Comparison of ENCODE assay signal across 1 cellular context in the genomic region with DNA sequence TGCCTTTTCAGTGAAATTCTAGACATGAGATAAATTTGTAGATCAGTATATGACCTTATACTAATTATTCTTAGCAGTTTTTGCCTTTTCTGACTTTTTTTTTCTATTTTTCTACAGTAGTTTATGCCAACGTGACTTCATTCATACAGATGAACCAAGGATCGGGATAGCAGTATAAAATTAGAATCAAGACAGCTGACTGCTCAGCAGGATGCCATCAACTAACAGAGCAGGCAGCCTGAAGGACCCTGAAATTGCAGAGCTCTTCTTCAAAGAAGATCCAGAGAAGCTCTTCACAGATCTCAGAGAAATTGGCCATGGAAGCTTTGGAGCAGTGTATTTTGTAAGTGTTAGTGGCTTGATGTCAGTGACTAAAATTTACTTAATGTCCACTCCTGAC.
TF ChIP-seq lines count a peak whose summit lies in the region.

No MANE protein-coding gene starts in this region.

TF ChIP-seq in neural cell, 6 proteins besides CTCF, POLR2A, EP300 and RAD21:
- TF ChIP-seq SMC3 (conservative IDR thresholded peaks at IDR 0.05; ENCODE audit: poor library complexity) (no peak), MXI1 (conservative IDR thresholded peaks at IDR 0.05; ENCODE audit: poor library complexity, severe bottlenecking) (no peak), POLR2AphosphoS5 (IDR thresholded peaks at IDR 0.05) (peak; percentile 35), EZH2 (IDR thresholded peaks at IDR 0.05; ENCODE audit: borderline replicate concordance, insufficient read depth, low read length, poor library complexity, severe bottlenecking) (no peak), TAF1 (IDR thresholded peaks at IDR 0.05; ENCODE audit: low read depth) (no peak)
- TF ChIP-seq, protein P1, sequence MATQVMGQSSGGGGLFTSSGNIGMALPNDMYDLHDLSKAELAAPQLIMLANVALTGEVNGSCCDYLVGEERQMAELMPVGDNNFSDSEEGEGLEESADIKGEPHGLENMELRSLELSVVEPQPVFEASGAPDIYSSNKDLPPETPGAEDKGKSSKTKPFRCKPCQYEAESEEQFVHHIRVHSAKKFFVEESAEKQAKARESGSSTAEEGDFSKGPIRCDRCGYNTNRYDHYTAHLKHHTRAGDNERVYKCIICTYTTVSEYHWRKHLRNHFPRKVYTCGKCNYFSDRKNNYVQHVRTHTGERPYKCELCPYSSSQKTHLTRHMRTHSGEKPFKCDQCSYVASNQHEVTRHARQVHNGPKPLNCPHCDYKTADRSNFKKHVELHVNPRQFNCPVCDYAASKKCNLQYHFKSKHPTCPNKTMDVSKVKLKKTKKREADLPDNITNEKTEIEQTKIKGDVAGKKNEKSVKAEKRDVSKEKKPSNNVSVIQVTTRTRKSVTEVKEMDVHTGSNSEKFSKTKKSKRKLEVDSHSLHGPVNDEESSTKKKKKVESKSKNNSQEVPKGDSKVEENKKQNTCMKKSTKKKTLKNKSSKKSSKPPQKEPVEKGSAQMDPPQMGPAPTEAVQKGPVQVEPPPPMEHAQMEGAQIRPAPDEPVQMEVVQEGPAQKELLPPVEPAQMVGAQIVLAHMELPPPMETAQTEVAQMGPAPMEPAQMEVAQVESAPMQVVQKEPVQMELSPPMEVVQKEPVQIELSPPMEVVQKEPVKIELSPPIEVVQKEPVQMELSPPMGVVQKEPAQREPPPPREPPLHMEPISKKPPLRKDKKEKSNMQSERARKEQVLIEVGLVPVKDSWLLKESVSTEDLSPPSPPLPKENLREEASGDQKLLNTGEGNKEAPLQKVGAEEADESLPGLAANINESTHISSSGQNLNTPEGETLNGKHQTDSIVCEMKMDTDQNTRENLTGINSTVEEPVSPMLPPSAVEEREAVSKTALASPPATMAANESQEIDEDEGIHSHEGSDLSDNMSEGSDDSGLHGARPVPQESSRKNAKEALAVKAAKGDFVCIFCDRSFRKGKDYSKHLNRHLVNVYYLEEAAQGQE (IDR thresholded peaks at IDR 0.05; ENCODE audit: borderline replicate concordance), result no peak
TF ChIP-seq in neural cell: peak in this region for 1.
